In genomic region chr6:70180183-70180903, GRCh38 we compare ENCODE assay signal across 15 cellular contexts.
"Had no signal": no experiment of that assay in that cellular context is flagged by ENCODE, and none has a peak within 500 bp of the region (broad histone marks: within the 10 kb centered on the region; RNA-seq: fewer than 3 reads in every experiment).

No MANE protein-coding gene starts in this region.

- H3K4me1 ChIP-seq: esophagus squamous epithelium, tibial nerve had no signal

- H3K27me3 ChIP-seq: esophagus squamous epithelium, tibial nerve had no signal

- H3K27ac ChIP-seq: esophagus squamous epithelium, tibial nerve had no signal

- DNase-seq: activated CD4-positive, alpha-beta T cell treated with anti-CD3 and anti-CD28 coated beads, Interleukin-2, amount 10 ng/mL, durations not matched to agents 24 days and 14 days; activated CD8-positive, alpha-beta T cell treated with anti-CD3 and anti-CD28 coated beads for 36 hours; activated naive CD4-positive, alpha-beta T cell treated with Interleukin-2 at 50 U/mL for 16 hours; activated naive CD8-positive, alpha-beta T cell treated with anti-CD3 and anti-CD28 coated beads, Interleukin-2, amount 10 ng/mL, durations not matched to agents 7 days and 5 days; activated T-cell treated with anti-CD3 and anti-CD28 coated beads, Interleukin-2, amount 50 U/mL, for 1 hour; amygdala; dermis blood vessel endothelial cell; effector memory CD4-positive, alpha-beta T cell; esophagus squamous epithelium; mucosa of descending colon; naive B cell; retina; stimulated activated CD4-positive, alpha-beta T cell treated with anti-CD3 and anti-CD28 coated beads, Interleukin-2, amount 100 ng/mL, for 24 hours; stimulated activated naive CD8-positive, alpha-beta T cell treated with anti-CD3 and anti-CD28 coated beads, Interleukin-15, Interleukin-2, amounts not matched to agents 100 U/mL and 50 U/mL, for 24 hours had no signal

- H3K9me3 ChIP-seq: esophagus squamous epithelium, mucosa of descending colon, tibial nerve had no signal

- H3K4me3 ChIP-seq: esophagus squamous epithelium, mucosa of descending colon, tibial nerve had no signal

- ATAC-seq: mucosa of descending colon had no signal

- H3K36me3 ChIP-seq: esophagus squamous epithelium, tibial nerve had no signal
